ENCODE assay signal across 20 cellular contexts in genomic region chr14:105646175-105646574, GRCh38.
DNase-seq lines count a peak whose midpoint lies in the region; ATAC-seq and TF ChIP-seq lines count a peak whose summit lies in the region.
"Had no signal": no experiment of that assay in that cellular context is flagged by ENCODE, and none has a peak within 500 bp of the region (broad histone marks: within the 10 kb centered on the region; RNA-seq: fewer than 3 reads in every experiment).

No MANE protein-coding gene starts in this region.

- intact Hi-C loops in heart right ventricle (cut with DNase I) (no loop called here), Right ventricle myocardium inferior (cut with DNase I) (no loop called here), Panc1 (cut with micrococcal nuclease; ENCODE audit: unreplicated experiment) (no loop called here), left lung (cut with DNase I) (no loop called here), thyroid gland (cut with DNase I) (no loop called here)

- peaks cover 0 to 11% (median 0%) of the 10 kb centered on the region in 11 donors for H3K9me3 ChIP-seq in heart right ventricle
- H3K9me3 ChIP-seq in Panc1 (ENCODE audit: control insufficient read depth, insufficient read depth, low read depth, low read length): no peaks in the 10 kb centered on the region
- H3K9me3 ChIP-seq in left lung: no peaks in the 10 kb centered on the region
- H3K9me3 ChIP-seq in thyroid gland: no peaks in the 10 kb centered on the region

- CTCF ChIA-PET in Panc1 (lab: Charles Lee): no interaction called here

- H3K4me1 ChIP-seq in heart right ventricle (no peaks in the 10 kb centered on the region), Panc1 (ENCODE audit: control insufficient read depth, insufficient read depth, low read length) (no peaks in the 10 kb centered on the region), left lung (no peaks in the 10 kb centered on the region), thyroid gland (peaks cover 0 to 23% of the 10 kb centered on the region in 2 donors)
- H3K4me1 ChIP-seq: heart left ventricle had no signal

- WGBS in heart right ventricle, 2 donors: 44 to 46% methylated on average over 4 to 5 of the region's 5 CpGs
- 41 to 47% methylated on average over 4 to 5 of the region's 5 CpGs for WGBS in thyroid gland, 2 donors

- TF ChIP-seq CTCF in heart right ventricle (IDR thresholded peaks at IDR 0.05) (no peak), Panc1 (IDR thresholded peaks at IDR 0.05) (no peak), left lung (IDR thresholded peaks at IDR 0.05) (no peak), thyroid gland (IDR thresholded peaks at IDR 0.05) (no peak)

- in situ Hi-C loops in Panc1 (cut with HindIII; ENCODE audit: low pct_unique_long_range_greater_than_20kb, low sequenced_read_pairs): no loop called here

- H3K27me3 Mint-ChIP-seq in effector memory CD8-positive, alpha-beta T cell: peaks cover 31 to 49% of the 10 kb centered on the region in 2 donors
- H3K27me3 Mint-ChIP-seq: natural killer cell treated with Interleukin-12 subunit alpha and Interleukin-12 subunit beta and Interleukin-15 and Interleukin-18, amount 100 ng/mL, for 72 hours had no signal

- H3K4me3 Mint-ChIP-seq in effector memory CD8-positive, alpha-beta T cell: no peak overlapping the region
- H3K4me3 Mint-ChIP-seq: CD14-positive monocyte; natural killer cell treated with Interleukin-12 subunit alpha and Interleukin-12 subunit beta and Interleukin-15 and Interleukin-18, amount 100 ng/mL, for 72 hours; T-helper 1 cell treated with Interleukin-12 subunit alpha and Interleukin-12 subunit beta and Interleukin-4 antibody, amounts not matched to agents 30 μg/mL and 1 μg/mL, for 36 hours had no signal

- H3K27me3 ChIP-seq in heart right ventricle: peaks cover 0 to 23% (median 0%) of the 10 kb centered on the region in 7 donors
- H3K27me3 ChIP-seq in Panc1 (ENCODE audit: control insufficient read depth, insufficient read depth, low read length): no peaks in the 10 kb centered on the region
- no peaks in the 10 kb centered on the region for H3K27me3 ChIP-seq in left lung
- no peaks in the 10 kb centered on the region for H3K27me3 ChIP-seq in thyroid gland
- H3K27me3 ChIP-seq: heart left ventricle had no signal

- DNase-seq in heart right ventricle (no peak), Right ventricle myocardium inferior (ENCODE audit: missing footprints) (no peak), Panc1 (ENCODE audit: low read depth, low spot score) (no peak), left lung (peak in 1 of 2 donors; percentile 55), thyroid gland (peak; percentile 69 to 78), SW 1271 (lab: John Stamatoyannopoulos, UW) (no peak)
- DNase-seq in effector memory CD8-positive, alpha-beta T cell: no peak
- DNase-seq: ACHN; activated naive CD4-positive, alpha-beta T cell treated with Interleukin-2 at 50 U/mL for 16 hours; cerebellar nuclear complex; GOT3; mesenchymal stem cell; Right ventricle myocardium superior; small intestine; stimulated activated CD4-positive, alpha-beta T cell treated with anti-CD3 and anti-CD28 coated beads, Interleukin-4, amount 100 ng/mL, for 24 hours had no signal

- BruUV-seq in Panc1 (replicated peaks; lab: Mats Ljungman, UMichigan): no TSS peak

- H3K4me1 Mint-ChIP-seq in effector memory CD8-positive, alpha-beta T cell (ENCODE audit: low read depth in 2 of 2): peaks cover 5 to 12% of the 10 kb centered on the region in 2 donors
- H3K4me1 Mint-ChIP-seq: CD14-positive monocyte had no signal

- H3K9me3 Mint-ChIP-seq in effector memory CD8-positive, alpha-beta T cell: no peaks in the 10 kb centered on the region
- H3K9me3 Mint-ChIP-seq: natural killer cell treated with Interleukin-12 subunit alpha and Interleukin-12 subunit beta and Interleukin-15 and Interleukin-18, amount 100 ng/mL, for 72 hours; T-helper 1 cell treated with Interleukin-12 subunit alpha and Interleukin-12 subunit beta and Interleukin-4 antibody, amounts not matched to agents 30 μg/mL and 1 μg/mL, for 36 hours had no signal

- H3K4me3 ChIP-seq in heart right ventricle: no peak overlapping the region
- H3K4me3 ChIP-seq in Panc1 (ENCODE audit: low read depth in 2 of 2, low read length in 2 of 2): no peak overlapping the region
- no peak overlapping the region for H3K4me3 ChIP-seq in left lung
- no peak overlapping the region for H3K4me3 ChIP-seq in thyroid gland (replicated peaks in 1 of 3)
- H3K4me3 ChIP-seq: heart left ventricle had no signal

- TF ChIP-seq POLR2A in thyroid gland (IDR thresholded peaks at IDR 0.05): no peak

- no peak overlapping the region for H3K27ac Mint-ChIP-seq in effector memory CD8-positive, alpha-beta T cell
- H3K27ac Mint-ChIP-seq: natural killer cell treated with Interleukin-12 subunit alpha and Interleukin-12 subunit beta and Interleukin-15 and Interleukin-18, amount 100 ng/mL, for 72 hours; T-helper 1 cell treated with Interleukin-12 subunit alpha and Interleukin-12 subunit beta and Interleukin-4 antibody, amounts not matched to agents 30 μg/mL and 1 μg/mL, for 36 hours had no signal

- peaks cover 2% of the 10 kb centered on the region for H3K36me3 Mint-ChIP-seq in effector memory CD8-positive, alpha-beta T cell (ENCODE audit: insufficient read depth)
- H3K36me3 Mint-ChIP-seq: CD14-positive monocyte; natural killer cell treated with Interleukin-12 subunit alpha and Interleukin-12 subunit beta and Interleukin-15 and Interleukin-18, amount 100 ng/mL, for 72 hours had no signal

- POLR2A ChIA-PET in Panc1 (lab: Charles Lee): no interaction called here

- no peak overlapping the region for H3K27ac ChIP-seq in heart right ventricle
- H3K27ac ChIP-seq in Panc1 (ENCODE audit: low read length): no peak overlapping the region
- no peak overlapping the region for H3K27ac ChIP-seq in left lung
- H3K27ac ChIP-seq in thyroid gland: no peak overlapping the region
- H3K27ac ChIP-seq: heart left ventricle had no signal

- H3K36me3 ChIP-seq in heart right ventricle (no peaks in the 10 kb centered on the region), Panc1 (ENCODE audit: control insufficient read depth, insufficient read depth, low read length) (no peaks in the 10 kb centered on the region), left lung (no peaks in the 10 kb centered on the region), thyroid gland (no peaks in the 10 kb centered on the region)
- H3K36me3 ChIP-seq: heart left ventricle had no signal

- ATAC-seq in heart right ventricle (peak in 5 of 8 donors; percentile 27 to 53 (median 45)), Right ventricle myocardium inferior (no peak), Panc1 (peak; percentile 73), left lung (peak; percentile 21), GM19397 (IDR thresholded peaks at IDR 0.05; ENCODE audit: unreplicated experiment) (no peak)
- no peak for ATAC-seq in effector memory CD8-positive, alpha-beta T cell (replicated peaks)

Comparison
In these comparisons a context has a peak if more than half of its experiments do, and no peak if none do; other contexts are left out.
1. ATAC-seq: peak in heart right ventricle (5 of 8), Panc1 (single experiment) and left lung (single experiment); none in Right ventricle myocardium inferior (single experiment), effector memory CD8-positive, alpha-beta T cell (single experiment) and GM19397 (single experiment).
2. DNase-seq: peak in thyroid gland (2 of 2); none in heart right ventricle (0 of 2), Right ventricle myocardium inferior (single experiment), Panc1 (single experiment), effector memory CD8-positive, alpha-beta T cell (0 of 3) and SW 1271 (0 of 2).